ENCODE assay signal across 11 cellular contexts in genomic region chr11:112255075-112255739, GRCh38. TPM values are rescaled to one million over a fixed set of nuclear protein-coding genes. Genes with fewer than 3 reads are reported as not detected.
DNase-seq lines count a peak whose midpoint lies in the region; ATAC-seq, FAIRE-seq and TF ChIP-seq lines count a peak whose summit lies in the region.
"Had no signal": no experiment of that assay in that cellular context is flagged by ENCODE, and none has a peak within 500 bp of the region (broad histone marks: within the 10 kb centered on the region; RNA-seq: fewer than 3 reads in every experiment).

No MANE protein-coding gene starts in this region.

- H3K79me2 ChIP-seq in K562 (ENCODE audit: control insufficient read depth, insufficient read depth, low read length) (no peaks in the 10 kb centered on the region), HepG2 (ENCODE audit: insufficient read depth, low read length) (no peaks in the 10 kb centered on the region)

- peak overlapping the region; percentile 82 for H2AFZ ChIP-seq in K562 (ENCODE audit: low read depth, low read length)
- H2AFZ ChIP-seq in HepG2 (ENCODE audit: low read length) = no peak overlapping the region

- intact Hi-C loops in K562 (cut with micrococcal nuclease) = no loop called here
- intact Hi-C loops in HepG2 (cut with micrococcal nuclease; ENCODE audit: unreplicated experiment) = no loop called here
- intact Hi-C loops in stomach (cut with DNase I; ENCODE audit: low total_unique reads) = no loop called here

- DNase-seq in DMS 273 treated with DMSO at 0.1 percent for 48 hours (lab: John Stamatoyannopoulos, UW) (peak; percentile 4), NCI-H1092 treated with DMSO at 0.1 percent for 48 hours (lab: John Stamatoyannopoulos, UW) (peak; percentile 79), K562 (ENCODE audit: extremely low read depth in 1 of 4, low spot score in 3 of 4) (peak; percentile 26 to 47 (median 42)), HepG2 (ENCODE audit: low spot score) (peak; percentile 18), stomach (no peak)
- DNase-seq: H7; occipital lobe; stimulated activated naive CD4-positive, alpha-beta T cell treated with Interleukin-2 at 50 U/mL for 16 hours had no signal

- TF ChIP-seq CTCF in K562 (IDR thresholded peaks at IDR 0.05 in 2 of 3, conservative IDR thresholded peaks at IDR 0.05 in 1 of 3; ENCODE audit: insufficient read depth in 2 of 3, low read depth in 1 of 3, low read length in 3 of 3) (no peak), HepG2 (CRISPR knock-in tag; IDR thresholded peaks at IDR 0.05) (no peak), stomach (IDR thresholded peaks at IDR 0.05) (no peak)

- no peaks in the 10 kb centered on the region for H3K9me3 ChIP-seq in K562 (replicated peaks; ENCODE audit: control insufficient read depth, insufficient read depth, low read depth, low read length)
- H3K9me3 ChIP-seq in HepG2 (ENCODE audit: low read length) = no peaks in the 10 kb centered on the region
- H3K9me3 ChIP-seq in stomach = no peaks in the 10 kb centered on the region

- TF ChIP-seq EP300 in K562 (IDR thresholded peaks at IDR 0.05; ENCODE audit: low read length) (no peak), HepG2 (IDR thresholded peaks at IDR 0.05; ENCODE audit: low read depth in 2 of 2, low read length in 2 of 2) (no peak), HepG2 (CRISPR knock-in tag; IDR thresholded peaks at IDR 0.05; ENCODE audit: borderline replicate concordance) (no peak), stomach (IDR thresholded peaks at IDR 0.05) (no peak)

- FAIRE-seq in K562 (lab: Jason Lieb, UNC) (peak; percentile 35), HepG2 (lab: Jason Lieb, UNC) (peak; percentile 72)

- POLR2A ChIA-PET in K562 (lab: Yijun Ruan, JAX) = interaction anchor here (0.7 to 1.2 kb wide), 2 partner anchors 24 to 29 kb away, joined by 3 read pairs; partner anchors contain the start of gene PTS
- POLR2A ChIA-PET in HepG2 (lab: Yijun Ruan, JAX) = no interaction called here

- 16% methylated on average over 15 of the region's 15 CpGs for WGBS in K562 (ENCODE audit: insufficient coverage, low coverage, missing lambda C conversion rate)
- 80% methylated on average over 15 of the region's 15 CpGs for WGBS in HepG2 (ENCODE audit: low lambda C conversion rate)
- WGBS in stomach, 5 donors = 57 to 70% (median 68%) methylated on average over 14 to 15 of the region's 15 CpGs

- H4K20me1 ChIP-seq in K562 (replicated peaks; ENCODE audit: control insufficient read depth, insufficient read depth, low read length) = no peaks in the 10 kb centered on the region
- H4K20me1 ChIP-seq in HepG2 (ENCODE audit: insufficient read depth, low read length) = no peaks in the 10 kb centered on the region

- H3K27me3 ChIP-seq in K562 (ENCODE audit: control insufficient read depth in 2 of 2, insufficient read depth in 2 of 2, low read length in 2 of 2) (peaks cover 0 to 8% of the 10 kb centered on the region in 2 experiments; a peak in 1 of 5 replicates), HepG2 (ENCODE audit: control insufficient read depth in 1 of 2, insufficient read depth in 2 of 2, low read length in 2 of 2) (no peaks in the 10 kb centered on the region), stomach (no peaks in the 10 kb centered on the region)

- H3K4me3 ChIP-seq in K562 (no peak overlapping the region), HepG2 (replicated peaks in 1 of 3; ENCODE audit: insufficient read depth in 1 of 3, low read depth in 2 of 3, low read length in 3 of 3) (no peak overlapping the region), stomach (no peak overlapping the region)

- H3K36me3 ChIP-seq in K562 (ENCODE audit: control insufficient read depth, insufficient read depth, low read length) = no peaks in the 10 kb centered on the region; the same call in 2 of the 3 replicates
- no peaks in the 10 kb centered on the region for H3K36me3 ChIP-seq in HepG2 (replicated peaks in 1 of 2; ENCODE audit: control insufficient read depth in 1 of 2, insufficient read depth in 2 of 2, low read length in 2 of 2)
- H3K36me3 ChIP-seq in stomach = peaks cover 0 to 3% (median 0%) of the 10 kb centered on the region in 4 donors

- H3K9ac ChIP-seq in K562 (ENCODE audit: insufficient read depth in 1 of 2, low read depth in 2 of 2, low read length in 2 of 2) (no peak overlapping the region), HepG2 (ENCODE audit: insufficient read depth, low read depth, low read length) (no peak overlapping the region)

- CTCF ChIA-PET in K562 (lab: Yijun Ruan, JAX; ENCODE audit: low intra/inter-chr PET ratio) (no interaction called here), HepG2 (lab: Yijun Ruan, JAX; ENCODE audit: low intra/inter-chr PET ratio, low total read pairs) (no interaction called here)

- H3K4me1 ChIP-seq in K562 (replicated peaks in 1 of 2; ENCODE audit: control insufficient read depth in 2 of 2, insufficient read depth in 2 of 2, low read length in 2 of 2) = peaks cover 10% of the 10 kb centered on the region in 2 experiments; a peak in 4 of 5 replicates
- peaks cover 9% of the 10 kb centered on the region; the same call in 1 of the 2 replicates for H3K4me1 ChIP-seq in HepG2 (ENCODE audit: insufficient read depth, low read length)
- H3K4me1 ChIP-seq in stomach = no peaks in the 10 kb centered on the region

- H3K4me2 ChIP-seq in K562 (ENCODE audit: insufficient read depth, low read length) (peak overlapping the region; percentile 59), HepG2 (ENCODE audit: low read depth, low read length) (no peak overlapping the region)

- no peak for TF ChIP-seq POLR2A in K562 (conservative IDR thresholded peaks at IDR 0.05)
- no peak for TF ChIP-seq POLR2A in HepG2 (IDR thresholded peaks at IDR 0.05; ENCODE audit: insufficient read depth in 1 of 2, low read depth in 2 of 2, low read length in 2 of 2)
- TF ChIP-seq POLR2A in stomach (IDR thresholded peaks at IDR 0.05) = no peak

- BruUV-seq in K562 (replicated peaks; lab: Mats Ljungman, UMichigan) (no TSS peak), HepG2 (replicated peaks; lab: Mats Ljungman, UMichigan) (no TSS peak)

- H3K27ac ChIP-seq in K562 (ENCODE audit: extremely low read depth, low read depth, low read length) (peak overlapping the region; percentile 34; the same call in 1 of the 3 replicates), HepG2 (ENCODE audit: extremely low read length, insufficient read depth, low read length) (no peak overlapping the region), stomach (no peak overlapping the region)

- H3K9me1 ChIP-seq in K562 (ENCODE audit: control insufficient read depth, insufficient read depth, low read length) = no peaks in the 10 kb centered on the region

- ATAC-seq in K562 = peak; percentile 59
- ATAC-seq in HepG2 = peak; percentile 37; the same call in 2 of the 3 replicates
- no peak for ATAC-seq in GM19397 (IDR thresholded peaks at IDR 0.05; ENCODE audit: unreplicated experiment)
- ATAC-seq in GM19324 (IDR thresholded peaks at IDR 0.05; ENCODE audit: low FRiP score, unreplicated experiment) = no peak
- ATAC-seq in GM21423 (IDR thresholded peaks at IDR 0.05; ENCODE audit: unreplicated experiment) = no peak

- in situ Hi-C loops in K562 (cut with MboI) (no loop called here), HepG2 (cut with HindIII; ENCODE audit: extremely low pct_ligation_motif_present, low pct_unique_long_range_greater_than_20kb) (no loop called here)

- TF ChIP-seq RAD21 in K562 (CRISPR knock-in tag; conservative IDR thresholded peaks at IDR 0.05 in 1 of 2, IDR thresholded peaks at IDR 0.05 in 1 of 2) (no peak), HepG2 (CRISPR knock-in tag; IDR thresholded peaks at IDR 0.05) (no peak)

RNA-seq across cellular contexts. Expression of gene PLET1, which starts 5.5 kb away (rescaled TPM):
- not detected in 2 replicates for total RNA-seq in K562 (2011; cell fraction: chromatin; rRNA removed; ENCODE audit: low replicate concordance)
- not detected in 2 replicates for total RNA-seq in K562 (2011; cell fraction: nucleolus; rRNA removed)
- not detected in 2 replicates for total RNA-seq in K562 (2011; cell fraction: nucleoplasm; rRNA removed)
- total RNA-seq in K562 (2014; rRNA removed) (not detected in 2 replicates), K562 (2014; rRNA removed; fragmentation: Illumina TruSeq; extraction: Trizol) (not detected in 2 replicates), K562 (2015; rRNA removed; fragmentation: Illumina TruSeq; extraction: Trizol) (not detected in 2 replicates), K562 (2021) (not detected in 2 replicates), HepG2 (2016; rRNA removed; fragmentation: Illumina TruSeq; extraction: Trizol) (not detected in 2 replicates), stomach (not detected)
- polyA plus RNA-seq in K562 (2011; rRNA removed) (not detected in 2 replicates), K562 (2014; fragmentation: Illumina TruSeq; extraction: Trizol) (not detected in 2 replicates), K562 (2014; fragmentation: Nextera tagmentation; extraction: Ambion mirVana) (not detected), K562 (2014; rRNA removed) (not detected in 2 replicates), HepG2 (2011; rRNA removed) (not detected in 2 replicates), stomach (not detected)
- not detected in 2 replicates for polyA plus RNA-seq in K562 (2011; cell fraction: cytosol; rRNA removed)
- not detected in 2 replicates for polyA plus RNA-seq in K562 (2011; cell fraction: nucleus; rRNA removed)
- polyA plus RNA-seq in K562 (2012) = not detected in 2 replicates
- polyA minus RNA-seq in K562 (2011; rRNA and poly(A)+ RNA removed) = not detected in 2 replicates
- polyA minus RNA-seq in K562 (2011; cell fraction: cytosol; rRNA and poly(A)+ RNA removed) = not detected in 2 replicates
- not detected in 2 replicates for polyA minus RNA-seq in K562 (2011; cell fraction: nucleus; rRNA and poly(A)+ RNA removed)
- not detected in 2 replicates for total RNA-seq in HepG2 (2016; cell fraction: cytosol; rRNA removed; fragmentation: Illumina TruSeq; extraction: Trizol; ENCODE audit: low read depth)
- total RNA-seq in HepG2 (2016; cell fraction: insoluble cytoplasmic fraction; rRNA removed; fragmentation: Illumina TruSeq; extraction: Trizol) = not detected in 2 replicates
- not detected in 2 replicates for total RNA-seq in HepG2 (2016; cell fraction: membrane; rRNA removed; fragmentation: Illumina TruSeq; extraction: Trizol)
- not detected in 2 replicates for total RNA-seq in HepG2 (2016; cell fraction: nucleus; rRNA removed; fragmentation: Illumina TruSeq; extraction: Trizol)
- not detected in 2 replicates for polyA plus RNA-seq in HepG2 (2011; cell fraction: cytosol; rRNA removed)
- not detected in 2 replicates for polyA plus RNA-seq in HepG2 (2011; cell fraction: nucleus; rRNA removed)
- not detected in 2 replicates for polyA plus RNA-seq in HepG2 (2012)
- polyA plus RNA-seq in HepG2 (2016; cell fraction: cytosol; fragmentation: Illumina TruSeq; extraction: Trizol; ENCODE audit: low read depth) = not detected in 2 replicates
- not detected in 2 replicates for polyA plus RNA-seq in HepG2 (2016; cell fraction: insoluble cytoplasmic fraction; fragmentation: Illumina TruSeq; extraction: Trizol; ENCODE audit: low read depth)
- polyA plus RNA-seq in HepG2 (2016; cell fraction: membrane; fragmentation: Illumina TruSeq; extraction: Trizol; ENCODE audit: low read depth) = not detected in 2 replicates
- polyA plus RNA-seq in HepG2 (2016; cell fraction: nucleus; fragmentation: Illumina TruSeq; extraction: Trizol; ENCODE audit: insufficient read depth, low read depth) = not detected in 2 replicates
- polyA minus RNA-seq in HepG2 (2011; rRNA and poly(A)+ RNA removed; ENCODE audit: low replicate concordance) = not detected in 2 replicates
- polyA minus RNA-seq in HepG2 (2011; cell fraction: cytosol; rRNA and poly(A)+ RNA removed) = not detected in 2 replicates
- not detected in 2 replicates for polyA minus RNA-seq in HepG2 (2011; cell fraction: nucleus; rRNA and poly(A)+ RNA removed)
- total RNA-seq: H7, occipital lobe had no signal

RNA-seq across cellular contexts. Expression of gene PTS, which starts 29.0 kb away (rescaled TPM):
- total RNA-seq in K562 (2011; cell fraction: chromatin; rRNA removed; ENCODE audit: low replicate concordance) = 29.6 and 90.6 TPM in 2 replicates
- total RNA-seq in K562 (2011; cell fraction: nucleolus; rRNA removed) = 18.8 and 24.5 TPM in 2 replicates
- 44.4 and 73.2 TPM in 2 replicates for total RNA-seq in K562 (2011; cell fraction: nucleoplasm; rRNA removed)
- total RNA-seq in K562 (2014; rRNA removed) = 36.5 and 41.1 TPM in 2 replicates
- total RNA-seq in K562 (2014; rRNA removed; fragmentation: Illumina TruSeq; extraction: Trizol) = 40.3 and 43.0 TPM in 2 replicates
- total RNA-seq in K562 (2015; rRNA removed; fragmentation: Illumina TruSeq; extraction: Trizol) = 28.8 and 31.6 TPM in 2 replicates
- total RNA-seq in K562 (2021) = 31.9 and 38.2 TPM in 2 replicates
- polyA plus RNA-seq in K562 (2011; rRNA removed) = 30.3 and 42.1 TPM in 2 replicates
- polyA plus RNA-seq in K562 (2011; cell fraction: cytosol; rRNA removed) = 11.6 and 22.2 TPM in 2 replicates
- 27.5 and 32.6 TPM in 2 replicates for polyA plus RNA-seq in K562 (2011; cell fraction: nucleus; rRNA removed)
- polyA plus RNA-seq in K562 (2012) = 18.6 and 33.9 TPM in 2 replicates
- 27.1 and 29.8 TPM in 2 replicates for polyA plus RNA-seq in K562 (2014; fragmentation: Illumina TruSeq; extraction: Trizol)
- 10 to 100 TPM; 70.4 to 72.7 TPM for polyA plus RNA-seq in K562 (2014; fragmentation: Nextera tagmentation; extraction: Ambion mirVana)
- 51.9 and 58.9 TPM in 2 replicates for polyA plus RNA-seq in K562 (2014; rRNA removed)
- polyA minus RNA-seq in K562 (2011; rRNA and poly(A)+ RNA removed) = 19.8 and 26.8 TPM in 2 replicates
- polyA minus RNA-seq in K562 (2011; cell fraction: cytosol; rRNA and poly(A)+ RNA removed) = 6.4 and 9.6 TPM in 2 replicates
- 14.0 and 19.3 TPM in 2 replicates for polyA minus RNA-seq in K562 (2011; cell fraction: nucleus; rRNA and poly(A)+ RNA removed)
- total RNA-seq in HepG2 (2016; rRNA removed; fragmentation: Illumina TruSeq; extraction: Trizol) = 46.8 and 49.3 TPM in 2 replicates
- total RNA-seq in HepG2 (2016; cell fraction: cytosol; rRNA removed; fragmentation: Illumina TruSeq; extraction: Trizol; ENCODE audit: low read depth) = 40.2 and 43.5 TPM in 2 replicates
- 47.6 and 49.7 TPM in 2 replicates for total RNA-seq in HepG2 (2016; cell fraction: insoluble cytoplasmic fraction; rRNA removed; fragmentation: Illumina TruSeq; extraction: Trizol)
- 39.7 and 40.1 TPM in 2 replicates for total RNA-seq in HepG2 (2016; cell fraction: membrane; rRNA removed; fragmentation: Illumina TruSeq; extraction: Trizol)
- total RNA-seq in HepG2 (2016; cell fraction: nucleus; rRNA removed; fragmentation: Illumina TruSeq; extraction: Trizol) = 38.8 and 43.2 TPM in 2 replicates
- polyA plus RNA-seq in HepG2 (2011; rRNA removed) = 26.3 and 33.6 TPM in 2 replicates
- polyA plus RNA-seq in HepG2 (2011; cell fraction: cytosol; rRNA removed) = 19.8 and 26.0 TPM in 2 replicates
- polyA plus RNA-seq in HepG2 (2011; cell fraction: nucleus; rRNA removed) = 23.5 and 45.8 TPM in 2 replicates
- 32.7 and 36.0 TPM in 2 replicates for polyA plus RNA-seq in HepG2 (2012)
- polyA plus RNA-seq in HepG2 (2016; cell fraction: cytosol; fragmentation: Illumina TruSeq; extraction: Trizol; ENCODE audit: low read depth) = 28.2 and 34.2 TPM in 2 replicates
- polyA plus RNA-seq in HepG2 (2016; cell fraction: insoluble cytoplasmic fraction; fragmentation: Illumina TruSeq; extraction: Trizol; ENCODE audit: low read depth) = 44.0 and 45.6 TPM in 2 replicates
- 32.0 and 33.3 TPM in 2 replicates for polyA plus RNA-seq in HepG2 (2016; cell fraction: membrane; fragmentation: Illumina TruSeq; extraction: Trizol; ENCODE audit: low read depth)
- 60.5 and 68.6 TPM in 2 replicates for polyA plus RNA-seq in HepG2 (2016; cell fraction: nucleus; fragmentation: Illumina TruSeq; extraction: Trizol; ENCODE audit: insufficient read depth, low read depth)
- polyA minus RNA-seq in HepG2 (2011; rRNA and poly(A)+ RNA removed; ENCODE audit: low replicate concordance) = 6.7 and 7.7 TPM in 2 replicates
- 6.6 and 7.3 TPM in 2 replicates for polyA minus RNA-seq in HepG2 (2011; cell fraction: cytosol; rRNA and poly(A)+ RNA removed)
- 62.4 and 70.9 TPM in 2 replicates for polyA minus RNA-seq in HepG2 (2011; cell fraction: nucleus; rRNA and poly(A)+ RNA removed)
- 10 to 100 TPM; 11.3 to 87.8 (median 33.2) TPM for total RNA-seq in stomach
- polyA plus RNA-seq in stomach = 10 to 100 TPM; 53.0 to 76.1 (median 71.0) TPM

Comparison
In these comparisons a context has a peak if more than half of its experiments do, and no peak if none do; other contexts are left out.
1. ATAC-seq: peak in K562 (single experiment) and HepG2 (single experiment); none in GM19397 (single experiment), GM19324 (single experiment) and GM21423 (single experiment).